Comparison of ENCODE assay signal across 10 cellular contexts in the genomic region with DNA sequence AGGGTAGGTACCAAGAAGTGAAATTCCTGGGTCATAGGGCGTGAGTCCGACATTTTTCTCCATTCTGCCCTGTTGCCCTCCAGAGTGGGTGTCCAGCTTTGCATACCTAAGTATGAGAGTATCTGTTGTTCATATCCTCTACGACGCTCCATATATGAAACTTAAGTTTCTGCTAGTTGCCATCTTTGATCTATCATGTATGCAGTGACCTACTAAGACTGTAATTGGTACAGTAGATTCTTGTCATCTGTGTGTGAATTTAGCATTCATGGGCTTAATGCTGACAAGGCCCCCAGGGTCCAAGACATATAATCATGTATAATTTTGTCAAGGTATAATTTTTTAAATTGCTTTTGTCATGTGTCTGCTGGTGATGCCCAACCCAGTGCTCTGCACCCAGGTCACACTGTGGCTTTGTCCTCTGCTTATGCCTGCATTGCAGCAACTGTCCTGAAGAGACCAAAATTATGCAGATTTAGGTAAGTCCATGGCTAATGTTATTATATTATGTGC. TPM values are rescaled to one million over a fixed set of nuclear protein-coding genes. Genes with fewer than 3 reads are reported as not detected.
DNase-seq lines count a peak whose midpoint lies in the region; ATAC-seq and TF ChIP-seq lines count a peak whose summit lies in the region.
"Had no signal": no experiment of that assay in that cellular context is flagged by ENCODE, and none has a peak within 500 bp of the region (broad histone marks: within the 10 kb centered on the region; RNA-seq: fewer than 3 reads in every experiment).

No MANE protein-coding gene starts in this region.

- H3K27me3 Mint-ChIP-seq in CD8-positive, alpha-beta memory T cell: no peaks in the 10 kb centered on the region
- H3K27me3 Mint-ChIP-seq in natural killer cell (ENCODE audit: low read depth in 2 of 2): no peaks in the 10 kb centered on the region

- peak overlapping the region in 6 of 8 donors; percentile 51 to 78 (median 64) for H3K27ac Mint-ChIP-seq in CD8-positive, alpha-beta memory T cell
- H3K27ac Mint-ChIP-seq in natural killer cell: peak overlapping the region; percentile 66 to 98

- H3K4me3 ChIP-seq in CD8-positive, alpha-beta memory T cell (ENCODE audit: low read length): no peak overlapping the region

- intact Hi-C loops in natural killer cell (cut with micrococcal nuclease): no loop called here

- H3K4me3 Mint-ChIP-seq in CD8-positive, alpha-beta memory T cell: no peak overlapping the region
- peak overlapping the region; percentile 7 for H3K4me3 Mint-ChIP-seq in natural killer cell

- TF ChIP-seq CTCF in natural killer cell (IDR thresholded peaks at IDR 0.05): no peak
- TF ChIP-seq CTCF in GM20000 (IDR thresholded peaks at IDR 0.05; ENCODE audit: extremely low read depth, missing control alignments): no peak

- POLR2A ChIA-PET in CD8-positive, alpha-beta memory T cell (lab: Charles Lee): no interaction called here

- no peaks in the 10 kb centered on the region for H3K9me3 Mint-ChIP-seq in CD8-positive, alpha-beta memory T cell
- no peaks in the 10 kb centered on the region for H3K9me3 Mint-ChIP-seq in natural killer cell

- CTCF ChIA-PET in CD8-positive, alpha-beta memory T cell (lab: Charles Lee): no interaction called here

- DNase-seq in CD8-positive, alpha-beta memory T cell: no peak
- DNase-seq in NCI-H69 (lab: John Stamatoyannopoulos, UW) (peak; percentile 91), dermis blood vessel endothelial cell (peak; percentile 39), natural killer cell (no peak), GM20000 (ENCODE audit: low spot score) (no peak), hypothalamus (lab: John Stamatoyannopoulos, UW) (no peak)
- no peak for DNase-seq in central memory CD4-positive, alpha-beta T cell
- DNase-seq: activated gamma-delta T cell, SHP77 had no signal

- peaks cover 43% of the 10 kb centered on the region for H3K4me1 ChIP-seq in CD8-positive, alpha-beta memory T cell (ENCODE audit: insufficient read depth, low read length)

- H3K27ac ChIP-seq in CD8-positive, alpha-beta memory T cell (ENCODE audit: low read depth, low read length): no peak overlapping the region

- H3K9me3 ChIP-seq in CD8-positive, alpha-beta memory T cell (ENCODE audit: low read length): no peaks in the 10 kb centered on the region

- peaks cover 16% of the 10 kb centered on the region for H3K36me3 ChIP-seq in CD8-positive, alpha-beta memory T cell (ENCODE audit: insufficient read depth, low read length)

- H3K27me3 ChIP-seq in CD8-positive, alpha-beta memory T cell (ENCODE audit: insufficient read depth, low read length, poor library complexity, severe bottlenecking): no peaks in the 10 kb centered on the region

- H3K36me3 Mint-ChIP-seq in CD8-positive, alpha-beta memory T cell: peaks cover 3 to 70% (median 14%) of the 10 kb centered on the region in 3 donors
- no peaks in the 10 kb centered on the region for H3K36me3 Mint-ChIP-seq in natural killer cell

- ATAC-seq in natural killer cell: no peak
- no peak for ATAC-seq in HG03520 (IDR thresholded peaks at IDR 0.05; ENCODE audit: unreplicated experiment)

- peaks cover 79 to 94% (median 94%) of the 10 kb centered on the region in 3 donors for H3K4me1 Mint-ChIP-seq in CD8-positive, alpha-beta memory T cell
- peaks cover 82 to 85% of the 10 kb centered on the region in 2 donors for H3K4me1 Mint-ChIP-seq in natural killer cell

RNA-seq across cellular contexts. Expression of gene NEAT1, which starts 12.1 kb away (rescaled TPM):
- 100 to 1,000 TPM; 196 to 204 TPM for total RNA-seq in CD8-positive, alpha-beta memory T cell
- polyA plus RNA-seq in CD8-positive, alpha-beta memory T cell: 2.7 TPM
- total RNA-seq in dermis blood vessel endothelial cell (50.4 and 189 TPM in 2 replicates), natural killer cell (1,000 to 10,000 TPM; 1,031 to 1,768 (median 1,493) TPM)

RNA-seq across cellular contexts. Expression of gene FRMD8, which starts 48.3 kb away (rescaled TPM):
- total RNA-seq in CD8-positive, alpha-beta memory T cell: 10 to 100 TPM; 44.9 to 49.8 TPM
- 60.6 TPM for polyA plus RNA-seq in CD8-positive, alpha-beta memory T cell
- total RNA-seq in dermis blood vessel endothelial cell (152 and 238 TPM in 2 replicates), natural killer cell (10 to 100 TPM; 45.6 to 58.4 (median 57.7) TPM)

RNA-seq across cellular contexts. Expression of gene SLC25A45, which starts 52.3 kb away (rescaled TPM):
- total RNA-seq in CD8-positive, alpha-beta memory T cell: 10 to 100 TPM; 13.3 to 13.8 TPM
- polyA plus RNA-seq in CD8-positive, alpha-beta memory T cell: 14.6 TPM
- total RNA-seq in dermis blood vessel endothelial cell (1.0 and 3.3 TPM in 2 replicates), natural killer cell (10 to 100 TPM; 50.9 to 61.1 (median 61.0) TPM)

Comparison
In these comparisons a context has a peak if more than half of its experiments do, and no peak if none do; other contexts are left out.
1. DNase-seq: peak in NCI-H69 (single experiment) and dermis blood vessel endothelial cell (single experiment); none in CD8-positive, alpha-beta memory T cell (0 of 5), natural killer cell (single experiment), central memory CD4-positive, alpha-beta T cell (single experiment), GM20000 (single experiment) and hypothalamus (0 of 51).